In the genomic region with DNA sequence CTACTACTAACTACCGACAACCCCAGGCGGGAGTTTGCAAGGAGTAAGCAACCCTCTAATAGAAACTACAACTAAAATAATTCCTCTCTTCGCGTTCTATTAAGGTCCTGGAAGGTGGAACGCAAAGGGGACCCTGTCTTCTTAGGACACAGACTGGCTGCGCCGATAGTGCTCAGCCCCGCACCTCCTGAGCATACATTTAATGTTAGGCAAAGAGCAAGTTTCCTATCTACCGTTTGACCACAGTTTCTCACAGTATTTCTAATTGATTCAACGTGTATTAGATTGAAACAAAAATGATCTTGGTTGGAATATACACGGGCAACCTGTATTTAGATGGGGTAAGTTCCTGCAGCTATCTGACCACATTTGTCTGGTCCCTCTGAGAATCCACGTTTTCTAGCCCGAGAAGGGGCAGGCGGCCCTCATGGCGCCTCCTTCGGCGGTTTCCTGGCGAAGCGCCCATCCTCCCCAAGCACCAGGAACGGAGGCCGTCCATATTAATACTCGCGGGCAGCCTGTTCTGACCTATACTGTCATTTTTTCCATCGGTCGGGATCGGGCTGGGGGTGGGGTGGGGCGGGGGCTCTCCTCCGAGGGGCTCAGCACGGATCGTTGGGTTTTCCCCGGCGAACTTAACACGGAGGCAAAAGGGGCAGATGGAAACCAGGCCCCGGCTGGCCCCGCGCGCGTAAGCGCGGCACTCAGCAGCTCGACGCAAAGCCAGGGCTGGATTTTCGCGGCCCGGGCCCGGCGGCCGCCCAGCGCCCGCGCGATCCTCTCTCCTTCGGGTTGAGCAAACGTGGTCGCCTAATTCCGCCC, we compare ENCODE assay signal across 9 cellular contexts.
A peak's percentile ranks its signal among the peaks of the same experiment; 100 is the strongest.
DNase-seq lines count a peak whose midpoint lies in the region; ATAC-seq, FAIRE-seq and TF ChIP-seq lines count a peak whose summit lies in the region.
"Had no signal": no experiment of that assay in that cellular context is flagged by ENCODE, and none has a peak within 500 bp of the region (broad histone marks: within the 10 kb centered on the region; RNA-seq: fewer than 3 reads in every experiment).

No MANE protein-coding gene starts in this region.

- H3K9me3 ChIP-seq in Peyer's patch: no peaks in the 10 kb centered on the region

- in situ Hi-C loops in astrocyte of the spinal cord (cut with HindIII; ENCODE audit: low sequenced_read_pairs): no loop called here

- H3K27ac ChIP-seq in Peyer's patch: peak overlapping the region; percentile 91 to 100 (median 99)

- DNase-seq in DMS53 treated with DMSO at 0.1 percent for 48 hours (lab: John Stamatoyannopoulos, UW; ENCODE audit: unreplicated experiment): peak; percentile 76
- peak in 2 of 3 donors; percentile 68 to 69 for DNase-seq in Peyer's patch
- DNase-seq in astrocyte of the spinal cord (ENCODE audit: low read depth, low spot score): peak; percentile 56
- peak; percentile 61 for DNase-seq in stimulated activated CD4-positive, alpha-beta T cell treated with anti-CD3 and anti-CD28 coated beads, Interleukin-1b, Interleukin-23, amount 100 ng/mL, for 48 hours
- no peak for DNase-seq in effector CD8-positive, alpha-beta T cell (lab: John Stamatoyannopoulos, UW)

- no peaks in the 10 kb centered on the region for H3K36me3 ChIP-seq in Peyer's patch

- FAIRE-seq in islet of Langerhans (lab: Jason Lieb, UNC): peak; percentile 53
- FAIRE-seq: TTC549 had no signal

- no peak for TF ChIP-seq CTCF in Peyer's patch (IDR thresholded peaks at IDR 0.05)
- TF ChIP-seq CTCF in astrocyte of the spinal cord (IDR thresholded peaks at IDR 0.05; ENCODE audit: low read depth, low read length): no peak

- H3K4me3 ChIP-seq in Peyer's patch: peak overlapping the region; percentile 58 to 72 (median 64)
- H3K4me3 ChIP-seq in astrocyte of the spinal cord (ENCODE audit: low read depth, low read length): peak overlapping the region; percentile 38

- TF ChIP-seq POLR2A in Peyer's patch (IDR thresholded peaks at IDR 0.05): no peak

- peaks cover 0 to 20% (median 0%) of the 10 kb centered on the region in 4 donors for H3K4me1 ChIP-seq in Peyer's patch

- ATAC-seq in HG02678 (IDR thresholded peaks at IDR 0.05; ENCODE audit: unreplicated experiment) (peak; percentile 24), HG03135 (IDR thresholded peaks at IDR 0.05; ENCODE audit: unreplicated experiment) (no peak)

- no peaks in the 10 kb centered on the region for H3K27me3 ChIP-seq in Peyer's patch
